19 cellular contexts compared by ENCODE assay signal in genomic region chr2:178417916-178418315, GRCh38.
"Had no signal": no experiment of that assay in that cellular context is flagged by ENCODE, and none has a peak within 500 bp of the region (broad histone marks: within the 10 kb centered on the region; RNA-seq: fewer than 3 reads in every experiment).

No MANE protein-coding gene starts in this region.

- H3K27me3 ChIP-seq: hepatocyte, ovary, right atrium auricular region, sigmoid colon, stomach, thyroid gland, upper lobe of right lung had no signal

- ATAC-seq: effector memory CD8-positive, alpha-beta T cell; mucosa of descending colon; naive thymus-derived CD8-positive, alpha-beta T cell; stimulated activated naive B cell treated with anti-CD40 and anti-IgM and Interleukin-4, amounts not matched to agents 10 μg/mL and 1 μg/mL and 100 μg/mL, for 72 hours; upper lobe of right lung had no signal

- H3K9me3 ChIP-seq: mucosa of descending colon, ovary, right atrium auricular region, sigmoid colon, stomach, thyroid gland, upper lobe of right lung had no signal

- DNase-seq: cerebellar nuclear complex; effector memory CD8-positive, alpha-beta T cell; erythroblast; foreskin melanocyte; head of caudate nucleus; mucosa of descending colon; naive thymus-derived CD8-positive, alpha-beta T cell; ovary; sigmoid colon; stimulated activated CD4-positive, alpha-beta T cell treated with anti-CD3 and anti-CD28 coated beads, Interleukin-2, amount 100 ng/mL, for 24 hours; stimulated activated CD4-positive, alpha-beta T cell treated with anti-CD3 and anti-CD28 coated beads, Interleukin-4, amount 100 ng/mL, for 4 hours; stimulated activated naive B cell treated with anti-CD40 and anti-IgM and Interleukin-4, amounts not matched to agents 10 μg/mL and 1 μg/mL and 100 μg/mL, for 72 hours; stomach; substantia nigra; thyroid gland; upper lobe of right lung had no signal

- H3K36me3 ChIP-seq: ovary, right atrium auricular region, sigmoid colon, stomach, thyroid gland, upper lobe of right lung had no signal

- H3K27ac ChIP-seq: hepatocyte, ovary, right atrium auricular region, sigmoid colon, skin epidermis, stomach, thyroid gland, upper lobe of right lung had no signal

- H3K4me3 ChIP-seq: hepatocyte, mucosa of descending colon, ovary, right atrium auricular region, sigmoid colon, skin epidermis, stomach, thyroid gland, upper lobe of right lung had no signal
